In the genomic region with DNA sequence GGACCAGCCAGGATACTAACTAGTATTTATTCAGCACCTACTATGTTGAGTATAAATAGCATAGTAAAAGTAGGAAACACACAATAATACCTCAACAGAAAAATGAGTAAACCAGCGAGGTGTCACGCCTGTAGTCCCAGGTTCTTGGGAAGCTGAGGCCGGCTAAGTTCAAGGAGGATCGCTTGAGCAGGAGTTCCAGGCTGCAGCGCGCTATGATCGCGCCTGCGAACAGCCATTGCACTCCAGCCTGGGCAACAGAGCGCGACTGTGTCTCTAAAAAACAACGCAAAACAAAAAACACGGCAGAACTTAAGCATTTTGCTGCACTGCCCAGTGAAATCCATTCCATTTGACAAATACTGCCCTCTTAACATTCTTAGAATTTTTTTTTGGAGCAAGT, we compare ENCODE assay signal across 15 cellular contexts. TPM values are rescaled to one million over a fixed set of nuclear protein-coding genes. Genes with fewer than 3 reads are reported as not detected.
DNase-seq lines count a peak whose midpoint lies in the region; ATAC-seq and TF ChIP-seq lines count a peak whose summit lies in the region.
"Had no signal": no experiment of that assay in that cellular context is flagged by ENCODE, and none has a peak within 500 bp of the region (broad histone marks: within the 10 kb centered on the region; RNA-seq: fewer than 3 reads in every experiment).

No MANE protein-coding gene starts in this region.

- H3K9ac ChIP-seq in SK-N-SH = no peak overlapping the region

- peaks cover 33% of the 10 kb centered on the region for H3K79me2 ChIP-seq in SK-N-SH (ENCODE audit: insufficient read depth)

- POLR2A ChIA-PET in T-cell (lab: Charles Lee) = interaction anchor here in 1 of 2 donors (0.6 kb wide), 1 partner anchor 461 kb away, joined by 3 read pairs; no protein-coding TSS in a partner anchor
- POLR2A ChIA-PET in SK-N-SH (lab: Yijun Ruan, JAX) = no interaction called here

- no peak for ATAC-seq in activated T-cell treated with anti-CD3 and anti-CD28 coated beads, Interleukin-2, amount 50 U/mL, for 4 hours
- ATAC-seq in T-cell (replicated peaks in 1 of 4) = no peak
- ATAC-seq: pancreas had no signal

- H3K4me3 Mint-ChIP-seq in activated T-cell treated with anti-CD3 and anti-CD28 coated beads, Interleukin-2, amount 50 U/mL, for 4 hours = peak overlapping the region; percentile 86
- no peak overlapping the region for H3K4me3 Mint-ChIP-seq in activated T-cell treated with anti-CD3 and anti-CD28 coated beads, Interleukin-2, amount 50 U/mL, for 24 hours
- H3K4me3 Mint-ChIP-seq in T-cell (peak overlapping the region; percentile 48 to 88 (median 65)), progenitor cell of endocrine pancreas (ENCODE audit: low read depth) (peak overlapping the region; percentile 58)

- TF ChIP-seq RAD21 in SK-N-SH (IDR thresholded peaks at IDR 0.05; ENCODE audit: low read length) = no peak

- H3K36me3 ChIP-seq in HAP-1 (replicated peaks) (no peaks in the 10 kb centered on the region), SK-N-SH (replicated peaks in 1 of 2; ENCODE audit: control insufficient read depth in 1 of 2, insufficient read depth in 2 of 2, low read length in 1 of 2) (no peaks in the 10 kb centered on the region)
- H3K36me3 ChIP-seq: adrenal gland, pancreas, spleen had no signal

- H3K9me3 ChIP-seq in HAP-1 (no peaks in the 10 kb centered on the region), SK-N-SH (no peaks in the 10 kb centered on the region)
- H3K9me3 ChIP-seq: adrenal gland, pancreas, spleen had no signal

- H2AFZ ChIP-seq in SK-N-SH (ENCODE audit: low read depth) = no peak overlapping the region

- peaks cover 26% of the 10 kb centered on the region for H4K20me1 ChIP-seq in SK-N-SH (ENCODE audit: insufficient read depth)

- H3K27ac ChIP-seq in epithelial cell of prostate (peak overlapping the region; percentile 94), SK-N-SH (ENCODE audit: low read depth in 2 of 2, low read length in 1 of 2) (no peak overlapping the region)
- H3K27ac ChIP-seq: HL-60 had no signal

- no peak overlapping the region for H3K4me2 ChIP-seq in SK-N-SH

- H3K9me2 ChIP-seq in SK-N-SH = no peaks in the 10 kb centered on the region

- H3K36me3 Mint-ChIP-seq in activated T-cell treated with anti-CD3 and anti-CD28 coated beads, Interleukin-2, amount 50 U/mL, for 4 hours (ENCODE audit: insufficient read depth) = no peaks in the 10 kb centered on the region
- peaks cover 22% of the 10 kb centered on the region for H3K36me3 Mint-ChIP-seq in activated T-cell treated with anti-CD3 and anti-CD28 coated beads, Interleukin-2, amount 50 U/mL, for 24 hours (ENCODE audit: low read depth)
- H3K36me3 Mint-ChIP-seq in T-cell = no peaks in the 10 kb centered on the region
- H3K36me3 Mint-ChIP-seq in progenitor cell of endocrine pancreas (ENCODE audit: insufficient read depth) = no peaks in the 10 kb centered on the region

- CTCF ChIA-PET in T-cell (lab: Charles Lee) (no interaction called here), SK-N-SH (lab: Yijun Ruan, JAX) (no interaction called here)

- no peak for TF ChIP-seq CTCF in progenitor cell of endocrine pancreas (IDR thresholded peaks at IDR 0.05; ENCODE audit: unreplicated experiment)
- no peak for TF ChIP-seq CTCF in SK-N-SH (IDR thresholded peaks at IDR 0.05)

- peaks cover 14% of the 10 kb centered on the region for H3F3A ChIP-seq in SK-N-SH (replicated peaks; ENCODE audit: insufficient read depth)

- in situ Hi-C loops in HAP-1 (cut with MboI; ENCODE audit: low sequenced_read_pairs) = no loop called here

- no peaks in the 10 kb centered on the region for H3K9me3 Mint-ChIP-seq in activated T-cell treated with anti-CD3 and anti-CD28 coated beads, Interleukin-2, amount 50 U/mL, for 4 hours
- H3K9me3 Mint-ChIP-seq in activated T-cell treated with anti-CD3 and anti-CD28 coated beads, Interleukin-2, amount 50 U/mL, for 24 hours = no peaks in the 10 kb centered on the region
- no peaks in the 10 kb centered on the region for H3K9me3 Mint-ChIP-seq in T-cell
- no peaks in the 10 kb centered on the region for H3K9me3 Mint-ChIP-seq in progenitor cell of endocrine pancreas (ENCODE audit: low read depth)

- H3K4me1 ChIP-seq in HAP-1 (peaks cover 11% of the 10 kb centered on the region), SK-N-SH (ENCODE audit: control insufficient read depth in 1 of 2, insufficient read depth in 2 of 2, low read depth in 1 of 2, low read length in 1 of 2) (no peaks in the 10 kb centered on the region; a peak in 1 of 4 replicates)

- no peaks in the 10 kb centered on the region for H3K27me3 Mint-ChIP-seq in activated T-cell treated with anti-CD3 and anti-CD28 coated beads, Interleukin-2, amount 50 U/mL, for 4 hours (ENCODE audit: low read depth)
- no peaks in the 10 kb centered on the region for H3K27me3 Mint-ChIP-seq in activated T-cell treated with anti-CD3 and anti-CD28 coated beads, Interleukin-2, amount 50 U/mL, for 24 hours
- H3K27me3 Mint-ChIP-seq in T-cell (no peaks in the 10 kb centered on the region), progenitor cell of endocrine pancreas (no peaks in the 10 kb centered on the region)

- H3K27me3 ChIP-seq in HAP-1 (ENCODE audit: low read depth) (no peaks in the 10 kb centered on the region), SK-N-SH (ENCODE audit: insufficient read depth) (no peaks in the 10 kb centered on the region)
- H3K27me3 ChIP-seq: adrenal gland, pancreas, spleen had no signal

- H3K4me3 ChIP-seq in HAP-1 (no peak overlapping the region), SK-N-SH (ENCODE audit: low read depth in 2 of 2, low read length in 1 of 2) (no peak overlapping the region)
- H3K4me3 ChIP-seq: lung had no signal

- TF ChIP-seq EP300 in SK-N-SH (IDR thresholded peaks at IDR 0.05; ENCODE audit: borderline replicate concordance in 1 of 2, low read depth in 1 of 2, low read length in 1 of 2) = no peak

- peaks cover 26% of the 10 kb centered on the region for H3K4me1 Mint-ChIP-seq in activated T-cell treated with anti-CD3 and anti-CD28 coated beads, Interleukin-2, amount 50 U/mL, for 4 hours (ENCODE audit: low read depth)
- H3K4me1 Mint-ChIP-seq in activated T-cell treated with anti-CD3 and anti-CD28 coated beads, Interleukin-2, amount 50 U/mL, for 24 hours (ENCODE audit: low read depth) = peaks cover 25% of the 10 kb centered on the region
- H3K4me1 Mint-ChIP-seq in T-cell = peaks cover 28 to 32% (median 29%) of the 10 kb centered on the region in 3 donors
- peaks cover 12% of the 10 kb centered on the region for H3K4me1 Mint-ChIP-seq in progenitor cell of endocrine pancreas (ENCODE audit: low read depth)

- H3K27ac Mint-ChIP-seq in activated T-cell treated with anti-CD3 and anti-CD28 coated beads, Interleukin-2, amount 50 U/mL, for 24 hours = no peak overlapping the region
- H3K27ac Mint-ChIP-seq in T-cell (peak overlapping the region in 1 of 2 donors; percentile 57), progenitor cell of endocrine pancreas (peak overlapping the region; percentile 77)

- WGBS in SK-N-SH (ENCODE audit: low lambda C conversion rate) = 91% methylated on average over 13 of the region's 13 CpGs

- no peak for DNase-seq in activated T-cell treated with anti-CD3 and anti-CD28 coated beads, Interleukin-2, amount 50 U/mL, for 4 hours
- DNase-seq in activated T-cell treated with anti-CD3 and anti-CD28 coated beads, Interleukin-2, amount 50 U/mL, for 24 hours = no peak
- DNase-seq in T-cell (no peak), epithelial cell of prostate (ENCODE audit: low read depth, low spot score) (no peak), progenitor cell of endocrine pancreas (ENCODE audit: low spot score, unreplicated experiment) (no peak), HAP-1 (ENCODE audit: low spot score in 2 of 2) (no peak), NCI-H1694 treated with DMSO at 0.1 percent for 48 hours (lab: John Stamatoyannopoulos, UW) (no peak), SK-N-SH (no peak)
- DNase-seq: NCI-H2029, NCI-H69, pancreas, spleen had no signal

TF ChIP-seq in SK-N-SH, 30 proteins besides CTCF, POLR2A, EP300 and RAD21:
- TF ChIP-seq GATA2 (CRISPR knock-in tag; IDR thresholded peaks at IDR 0.05) = no peak
- TF ChIP-seq, protein P1, sequence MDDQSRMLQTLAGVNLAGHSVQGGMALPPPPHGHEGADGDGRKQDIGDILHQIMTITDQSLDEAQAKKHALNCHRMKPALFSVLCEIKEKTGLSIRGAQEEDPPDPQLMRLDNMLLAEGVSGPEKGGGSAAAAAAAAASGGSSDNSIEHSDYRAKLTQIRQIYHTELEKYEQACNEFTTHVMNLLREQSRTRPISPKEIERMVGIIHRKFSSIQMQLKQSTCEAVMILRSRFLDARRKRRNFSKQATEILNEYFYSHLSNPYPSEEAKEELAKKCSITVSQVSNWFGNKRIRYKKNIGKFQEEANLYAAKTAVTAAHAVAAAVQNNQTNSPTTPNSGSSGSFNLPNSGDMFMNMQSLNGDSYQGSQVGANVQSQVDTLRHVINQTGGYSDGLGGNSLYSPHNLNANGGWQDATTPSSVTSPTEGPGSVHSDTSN (IDR thresholded peaks at IDR 0.05) = no peak
TF ChIP-seq in SK-N-SH: peak in this region for 0.

RNA-seq across cellular contexts. Expression of a gene that starts 1.3 kb away (rescaled TPM):
- 10 to 100 TPM in 2 of 3 donors, 1 to 10 TPM in 1; 9.4 to 12.0 (median 11.9) TPM for total RNA-seq in activated T-cell treated with anti-CD3 and anti-CD28 coated beads, Interleukin-2, amount 50 U/mL, for 4 hours
- total RNA-seq in T-cell = 10 to 100 TPM; 31.6 to 58.9 (median 35.6) TPM
- total RNA-seq in progenitor cell of endocrine pancreas = 29.1 and 31.9 TPM in 2 replicates
- polyA plus RNA-seq in SK-N-SH (2012; rRNA removed) = 5.8 and 9.7 TPM in 2 replicates
- polyA plus RNA-seq in SK-N-SH (2012; cell fraction: cytosol; rRNA removed) = 6.4 and 6.6 TPM in 2 replicates
- polyA plus RNA-seq in SK-N-SH (2012; cell fraction: nucleus; rRNA removed) = 3.9 and 9.9 TPM in 2 replicates
